15 cellular contexts compared by ENCODE assay signal in genomic region chrX:153770606-153771175, GRCh38.
DNase-seq lines count a peak whose midpoint lies in the region; TF ChIP-seq lines count a peak whose summit lies in the region.
"Had no signal": no experiment of that assay in that cellular context is flagged by ENCODE, and none has a peak within 500 bp of the region (broad histone marks: within the 10 kb centered on the region; RNA-seq: fewer than 3 reads in every experiment).

No MANE protein-coding gene starts in this region.

- DNase-seq in activated effector memory CD4-positive, alpha-beta T cell treated with anti-CD3 and anti-CD28 coated beads, Interleukin-2, amount 50 U/mL, for 16 hours, result peak; percentile 34
- no peak for DNase-seq in activated effector memory CD4-positive, alpha-beta T cell treated with Interleukin-2 at 50 U/mL for 16 hours
- DNase-seq in GM20000 (ENCODE audit: low spot score) (peak; percentile 5), substantia nigra (lab: John Stamatoyannopoulos, UW) (no peak), RKO (ENCODE audit: low spot score) (no peak)
- no peak for DNase-seq in activated CD4-positive, alpha-beta T cell treated with anti-CD3 and anti-CD28 coated beads for 48 hours
- DNase-seq in activated CD4-positive, CD25-positive, alpha-beta regulatory T cell (lab: John Stamatoyannopoulos, UW), result no peak
- DNase-seq: DMS153, EL, NCI-H1105, NCI-H1694, NCI-H2081 treated with DMSO at 0.1 percent for 48 hours, NCI-H510A treated with DMSO at 0.1 percent for 48 hours had no signal

- no peak for TF ChIP-seq CTCF in GM20000 (IDR thresholded peaks at IDR 0.05; ENCODE audit: extremely low read depth, missing control alignments)

- peak overlapping the region; percentile 15 for H3K27ac ChIP-seq in cingulate gyrus (ENCODE audit: low read depth, low read length)
- peak overlapping the region; percentile 87 for H3K27ac ChIP-seq in substantia nigra (ENCODE audit: low read depth, low read length, poor library complexity, severe bottlenecking)
- H3K27ac ChIP-seq: RWPE1 had no signal

Comparison
In these comparisons a context has a peak if more than half of its experiments do, and no peak if none do; other contexts are left out.
1. DNase-seq: peak in activated effector memory CD4-positive, alpha-beta T cell treated with anti-CD3 and anti-CD28 coated beads, Interleukin-2, amount 50 U/mL, for 16 hours (single experiment) and GM20000 (single experiment); none in activated effector memory CD4-positive, alpha-beta T cell treated with Interleukin-2 at 50 U/mL for 16 hours (single experiment), substantia nigra (0 of 49), activated CD4-positive, alpha-beta T cell treated with anti-CD3 and anti-CD28 coated beads for 48 hours (single experiment), activated CD4-positive, CD25-positive, alpha-beta regulatory T cell (0 of 4) and RKO (single experiment).